1 cellular context compared by ENCODE assay signal in genomic region chr1:228860911-228861829, GRCh38.
TF ChIP-seq lines count a peak whose summit lies in the region.

No MANE protein-coding gene starts in this region.

TF ChIP-seq in HEK293, 187 proteins besides CTCF, POLR2A, EP300 and RAD21 (continued from another document):
- TF ChIP-seq ZSCAN4 (tag by site-specific recombination; IDR thresholded peaks at IDR 0.05) (peak; percentile 59), ZBTB10 (tag by site-specific recombination; IDR thresholded peaks at IDR 0.05) (no peak), ZNF514 (tag by site-specific recombination; IDR thresholded peaks at IDR 0.05) (no peak), ZSCAN5A (tag by site-specific recombination; IDR thresholded peaks at IDR 0.05) (no peak), ZNF169 (tag by site-specific recombination; IDR thresholded peaks at IDR 0.05) (no peak), ZNF768 (tag by site-specific recombination; IDR thresholded peaks at IDR 0.05) (no peak), SP3 (tag by site-specific recombination; IDR thresholded peaks at IDR 0.05) (no peak; the same call in 1 of the 2 replicates), ZNF549 (tag by site-specific recombination; IDR thresholded peaks at IDR 0.05) (no peak), ZNF426 (tag by site-specific recombination; IDR thresholded peaks at IDR 0.05) (no peak), ZNF621 (tag by site-specific recombination; IDR thresholded peaks at IDR 0.05) (no peak), RBAK (tag by site-specific recombination; IDR thresholded peaks at IDR 0.05) (no peak), ZNF2 (tag by site-specific recombination; IDR thresholded peaks at IDR 0.05) (peak; percentile 92), ZFHX2 (tag by site-specific recombination; conservative IDR thresholded peaks at IDR 0.05) (no peak), SCRT1 (tag by site-specific recombination; IDR thresholded peaks at IDR 0.05; ENCODE audit: borderline replicate concordance) (peak; percentile 95), ZBTB1 (tag by site-specific recombination; IDR thresholded peaks at IDR 0.05) (peak; percentile 93; the same call in 1 of the 2 replicates), GLI2 (tag by site-specific recombination; IDR thresholded peaks at IDR 0.05; ENCODE audit: borderline replicate concordance, low read depth) (peak; percentile 81), ZNF777 (tag by site-specific recombination; IDR thresholded peaks at IDR 0.05; ENCODE audit: borderline replicate concordance) (no peak), BCL11B (tag by site-specific recombination; IDR thresholded peaks at IDR 0.05; ENCODE audit: low read depth) (no peak), ZNF280C (tag by site-specific recombination; IDR thresholded peaks at IDR 0.05) (no peak), ZBTB17 (tag by site-specific recombination; IDR thresholded peaks at IDR 0.05) (peak; percentile 91), ZNF140 (tag by site-specific recombination; IDR thresholded peaks at IDR 0.05) (no peak), ZNF645 (tag by site-specific recombination; IDR thresholded peaks at IDR 0.05) (no peak), ZBTB21 (tag by site-specific recombination; IDR thresholded peaks at IDR 0.05) (peak; percentile 85), ZNF677 (tag by site-specific recombination; IDR thresholded peaks at IDR 0.05) (no peak), ZNF223 (tag by site-specific recombination; IDR thresholded peaks at IDR 0.05) (no peak), GLIS1 (tag by site-specific recombination; IDR thresholded peaks at IDR 0.05) (peak; percentile 81), ZNF324 (tag by site-specific recombination; IDR thresholded peaks at IDR 0.05) (peak; percentile 82), ZBTB6 (tag by site-specific recombination; IDR thresholded peaks at IDR 0.05) (no peak), ZNF174 (tag by site-specific recombination; IDR thresholded peaks at IDR 0.05) (no peak), ZNF221 (tag by site-specific recombination; IDR thresholded peaks at IDR 0.05; ENCODE audit: borderline replicate concordance) (no peak), ZNF280D (tag by site-specific recombination; IDR thresholded peaks at IDR 0.05) (no peak), ZNF529 (tag by site-specific recombination; IDR thresholded peaks at IDR 0.05; ENCODE audit: insufficient replicate concordance) (no peak), ZNF311 (tag by site-specific recombination; IDR thresholded peaks at IDR 0.05; ENCODE audit: borderline replicate concordance) (no peak), HIC1 (tag by site-specific recombination; IDR thresholded peaks at IDR 0.05) (peak; percentile 93), ZNF626 (tag by site-specific recombination; IDR thresholded peaks at IDR 0.05) (0 out of 2 replicates have a peak, but pooled peaks have one; percentile 12)
